Comparison of ENCODE assay signal across 9 cellular contexts in genomic region chr10:49761201-49761788, GRCh38. TPM values are rescaled to one million over a fixed set of nuclear protein-coding genes. Genes with fewer than 3 reads are reported as not detected.
DNase-seq lines count a peak whose midpoint lies in the region; ATAC-seq and TF ChIP-seq lines count a peak whose summit lies in the region.
"Had no signal": no experiment of that assay in that cellular context is flagged by ENCODE, and none has a peak within 500 bp of the region (broad histone marks: within the 10 kb centered on the region; RNA-seq: fewer than 3 reads in every experiment).

No MANE protein-coding gene starts in this region.

- no peak overlapping the region for H2BK12ac ChIP-seq in mesenchymal stem cell (ENCODE audit: low read length in 2 of 2)

- no peak for TF ChIP-seq POLR2A in body of pancreas (IDR thresholded peaks at IDR 0.05)

- H3K4me1 ChIP-seq in BLaER1 treated with 17β-estradiol and CSF1 and Interleukin-3, amounts not matched to agents 10 nM and 100 nM, result peaks cover 5 to 8% (median 6%) of the 10 kb centered on the region in 10 experiments; a peak in 16 of 20 replicates
- H3K4me1 ChIP-seq in HEK293 (ENCODE audit: control insufficient read depth, insufficient read depth, low read length) (no peaks in the 10 kb centered on the region), body of pancreas (peaks cover 12% of the 10 kb centered on the region), mesenchymal stem cell (ENCODE audit: control insufficient read depth, insufficient read depth, low read depth, low read length) (peaks cover 11% of the 10 kb centered on the region)

- H3K36me3 ChIP-seq in BLaER1 treated with 17β-estradiol and CSF1 and Interleukin-3, amounts not matched to agents 10 nM and 100 nM, result no peaks in the 10 kb centered on the region
- H3K36me3 ChIP-seq in HEK293 (ENCODE audit: control insufficient read depth in 2 of 2, insufficient read depth in 1 of 2, low read length in 2 of 2) (peaks cover 0 to under 1% of the 10 kb centered on the region in 2 experiments; a peak in 1 of 3 replicates), body of pancreas (replicated peaks in 1 of 2; ENCODE audit: insufficient read depth in 1 of 2, low read depth in 2 of 2) (no peaks in the 10 kb centered on the region), mesenchymal stem cell (ENCODE audit: control insufficient read depth in 1 of 2, insufficient read depth in 2 of 2, low read depth in 1 of 2, low read length in 2 of 2) (peaks cover 0 to 5% of the 10 kb centered on the region in 2 experiments)

- H3K4me3 ChIP-seq in BLaER1 treated with 17β-estradiol and CSF1 and Interleukin-3, amounts not matched to agents 10 nM and 100 nM, result peak overlapping the region; percentile 53 to 74 (median 62); a peak in 18 of 20 replicates
- no peak overlapping the region for H3K4me3 ChIP-seq in HEK293 (ENCODE audit: low read depth, low read length)
- peak overlapping the region; percentile 43 to 71 for H3K4me3 ChIP-seq in body of pancreas
- H3K4me3 ChIP-seq in mesenchymal stem cell (ENCODE audit: insufficient read depth in 1 of 2, low read depth in 1 of 2, low read length in 2 of 2), result peak overlapping the region; percentile 62 to 75

- H2BK5ac ChIP-seq in mesenchymal stem cell (ENCODE audit: low read depth, low read length, poor library complexity, severe bottlenecking), result no peak overlapping the region

- no peak for ATAC-seq in body of pancreas
- no peak for ATAC-seq in GM19395 (IDR thresholded peaks at IDR 0.05; ENCODE audit: unreplicated experiment)
- ATAC-seq in HG03139 (IDR thresholded peaks at IDR 0.05; ENCODE audit: unreplicated experiment), result no peak

- DNase-seq in body of pancreas, result no peak
- no peak for DNase-seq in mesenchymal stem cell
- DNase-seq in COR-L47 (lab: John Stamatoyannopoulos, UW), result no peak
- no peak for DNase-seq in stimulated activated CD4-positive, alpha-beta T cell treated with anti-CD3 and anti-CD28 coated beads, Interleukin-1b, Interleukin-23, amount 100 ng/mL, for 48 hours
- DNase-seq: GF-D8 had no signal

- H4K8ac ChIP-seq in mesenchymal stem cell (ENCODE audit: low read length), result no peak overlapping the region

- TF ChIP-seq CTCF in HEK293 (tag by site-specific recombination; IDR thresholded peaks at IDR 0.05), result no peak
- no peak for TF ChIP-seq CTCF in body of pancreas (IDR thresholded peaks at IDR 0.05)

- no peak overlapping the region for H4K91ac ChIP-seq in mesenchymal stem cell (ENCODE audit: low read length)

- H3K4ac ChIP-seq in mesenchymal stem cell (ENCODE audit: low read depth in 1 of 2, low read length in 2 of 2), result no peak overlapping the region

- H2AFZ ChIP-seq in mesenchymal stem cell (ENCODE audit: low read depth, low read length), result peak overlapping the region; percentile 42

- intact Hi-C loops in body of pancreas (cut with DNase I), result no loop called here

- peak overlapping the region in 7 of 11 experiments; percentile 43 to 71 (median 59); a peak in 7 of 22 replicates for H3K27ac ChIP-seq in BLaER1 treated with 17β-estradiol and CSF1 and Interleukin-3, amounts not matched to agents 10 nM and 100 nM
- no peak overlapping the region for H3K27ac ChIP-seq in HEK293 (ENCODE audit: extremely low read depth, low read depth, low read length)
- H3K27ac ChIP-seq in body of pancreas, result peak overlapping the region in 1 of 4 donors; percentile 14
- no peak overlapping the region for H3K27ac ChIP-seq in mesenchymal stem cell (ENCODE audit: low read length, poor library complexity, severe bottlenecking)

- H2AK5ac ChIP-seq in mesenchymal stem cell (ENCODE audit: low read length, severe bottlenecking), result no peak overlapping the region

- H2BK120ac ChIP-seq in mesenchymal stem cell (ENCODE audit: low read depth, low read length), result no peak overlapping the region

- H3K79me1 ChIP-seq in mesenchymal stem cell (replicated peaks; ENCODE audit: low read length, poor library complexity, severe bottlenecking), result no peaks in the 10 kb centered on the region

- H3K27me3 ChIP-seq in BLaER1 treated with 17β-estradiol and CSF1 and Interleukin-3, amounts not matched to agents 10 nM and 100 nM, result no peaks in the 10 kb centered on the region
- H3K27me3 ChIP-seq in body of pancreas (peaks cover 0 to 5% of the 10 kb centered on the region in 2 donors), mesenchymal stem cell (ENCODE audit: control insufficient read depth in 1 of 2, insufficient read depth in 1 of 2, low read length in 2 of 2) (peaks cover 29 to 71% of the 10 kb centered on the region in 2 experiments)

- POLR2A ChIA-PET in HEK293 (lab: Yijun Ruan, JAX), result no interaction called here

- H2BK15ac ChIP-seq in mesenchymal stem cell (ENCODE audit: low read depth, poor library complexity, severe bottlenecking), result no peak overlapping the region

- 19 to 38% methylated on average over 8 to 15 of the region's 16 CpGs for WGBS in body of pancreas, 2 donors
- 26% methylated on average over 16 of the region's 16 CpGs for WGBS in mesenchymal stem cell

- H3K18ac ChIP-seq in mesenchymal stem cell (ENCODE audit: low read depth in 1 of 2, low read length in 2 of 2), result no peak overlapping the region

- H3K4me2 ChIP-seq in BLaER1 treated with 17β-estradiol and CSF1 and Interleukin-3, amounts not matched to agents 10 nM and 100 nM, result peak overlapping the region; percentile 83 to 97 (median 91)
- H3K4me2 ChIP-seq in mesenchymal stem cell (ENCODE audit: low read length, poor library complexity, severe bottlenecking), result peak overlapping the region; percentile 95

- H3K14ac ChIP-seq in mesenchymal stem cell (ENCODE audit: low read length in 2 of 2), result no peak overlapping the region

- H3K9ac ChIP-seq in BLaER1 treated with 17β-estradiol and CSF1 and Interleukin-3, amounts not matched to agents 10 nM and 100 nM, result peak overlapping the region in 7 of 11 experiments; percentile 55 to 78 (median 73); a peak in 13 of 22 replicates
- H3K9ac ChIP-seq in mesenchymal stem cell (ENCODE audit: low read length), result no peak overlapping the region

- H3K9me3 ChIP-seq in BLaER1 treated with 17β-estradiol and CSF1 and Interleukin-3, amounts not matched to agents 10 nM and 100 nM (replicated peaks in 1 of 11), result peaks cover 0 to 4% (median under 1%) of the 10 kb centered on the region in 11 experiments; a peak in 2 of 22 replicates
- no peaks in the 10 kb centered on the region for H3K9me3 ChIP-seq in HEK293 (ENCODE audit: control insufficient read depth, insufficient read depth, low read depth, low read length)
- no peaks in the 10 kb centered on the region for H3K9me3 ChIP-seq in body of pancreas
- H3K9me3 ChIP-seq in mesenchymal stem cell (ENCODE audit: control insufficient read depth, low read length), result peaks cover 1% of the 10 kb centered on the region

- CTCF ChIA-PET in HEK293 (lab: Yijun Ruan, JAX), result interaction anchor here (0.5 to 0.7 kb wide), 2 partner anchors 61 to 244 kb away, joined by 4 read pairs; no protein-coding TSS in a partner anchor

- peaks cover 0 to 41% (median 0%) of the 10 kb centered on the region in 11 experiments; a peak in 7 of 22 replicates for H4K20me1 ChIP-seq in BLaER1 treated with 17β-estradiol and CSF1 and Interleukin-3, amounts not matched to agents 10 nM and 100 nM

- H3K23ac ChIP-seq in mesenchymal stem cell (ENCODE audit: low read length in 2 of 2), result peak overlapping the region in 1 of 2 experiments; percentile 17

TF ChIP-seq in HEK293, 187 proteins besides CTCF, POLR2A, EP300 and RAD21:
- no peak for TF ChIP-seq ZNF654 (tag by site-specific recombination; IDR thresholded peaks at IDR 0.05; ENCODE audit: low read depth)
- TF ChIP-seq ZNF121 (tag by site-specific recombination; IDR thresholded peaks at IDR 0.05), result peak; percentile 29; the same call in 1 of the 2 replicates

RNA-seq across cellular contexts. Expression of gene OGDHL, which starts 0.8 kb away (rescaled TPM):
- 1 to 10 TPM; 2.6 to 4.3 TPM for total RNA-seq in body of pancreas
- 0.04 TPM for polyA plus RNA-seq in mesenchymal stem cell (2013, experiment 1 of 2)
- 0.03 TPM for polyA plus RNA-seq in mesenchymal stem cell (2013, experiment 2 of 2)

Comparison
In these comparisons a context has a peak if more than half of its experiments do, and no peak if none do; other contexts are left out.
1. H3K27ac ChIP-seq: peak in BLaER1 treated with 17β-estradiol and CSF1 and Interleukin-3, amounts not matched to agents 10 nM and 100 nM (7 of 11); none in HEK293 (single experiment) and mesenchymal stem cell (single experiment).